In genomic region chr13:103694033-103694432, GRCh38 we compare ENCODE assay signal across 10 cellular contexts.
DNase-seq lines count a peak whose midpoint lies in the region; FAIRE-seq and TF ChIP-seq lines count a peak whose summit lies in the region.
"Had no signal": no experiment of that assay in that cellular context is flagged by ENCODE, and none has a peak within 500 bp of the region (broad histone marks: within the 10 kb centered on the region; RNA-seq: fewer than 3 reads in every experiment).

No MANE protein-coding gene starts in this region.

- no peak overlapping the region for H2BK5ac ChIP-seq in H1 (ENCODE audit: low read depth, low read length)

- H4K91ac ChIP-seq in H1 (replicated peaks; ENCODE audit: insufficient read length, low read length), result no peak overlapping the region

- H2BK120ac ChIP-seq in H1 (replicated peaks; ENCODE audit: low read depth, low read length), result no peak overlapping the region

- H4K5ac ChIP-seq in H1 (ENCODE audit: insufficient read length, low read depth, low read length), result no peak overlapping the region

- no peaks in the 10 kb centered on the region for H3K27me3 ChIP-seq in H1 (replicated peaks in 1 of 4; ENCODE audit: control insufficient read depth in 3 of 4, extremely low read depth in 1 of 4, insufficient read depth in 3 of 4, low read length in 3 of 4)

- no peak overlapping the region for H3K4ac ChIP-seq in H1 (replicated peaks; ENCODE audit: insufficient read length, low read depth, low read length)

- POLR2A ChIA-PET in H1 (lab: Charles Lee; ENCODE audit: partially characterized antibody), result no interaction called here

- H3K14ac ChIP-seq in H1 (ENCODE audit: insufficient read length), result no peak overlapping the region

- no peak overlapping the region for H2AFZ ChIP-seq in H1 (ENCODE audit: low read length)

- H3K4me1 ChIP-seq in H1 (replicated peaks in 1 of 4; ENCODE audit: control insufficient read depth in 3 of 4, insufficient read depth in 4 of 4, low read length in 3 of 4), result peaks cover 0 to 3% (median 1%) of the 10 kb centered on the region in 4 experiments; a peak in 2 of 7 replicates

- no peak overlapping the region for H3K23ac ChIP-seq in H1 (ENCODE audit: insufficient read length)

- TF ChIP-seq RAD21 in H1 (IDR thresholded peaks at IDR 0.05 in 1 of 2, conservative IDR thresholded peaks at IDR 0.05 in 1 of 2; ENCODE audit: low read depth in 2 of 2, low read length in 2 of 2), result no peak

- no peak overlapping the region for H2BK12ac ChIP-seq in H1 (ENCODE audit: low read depth, low read length)

- H3K56ac ChIP-seq in H1 (replicated peaks; ENCODE audit: insufficient read length, low read depth, low read length), result no peak overlapping the region

- H4K8ac ChIP-seq in H1 (ENCODE audit: extremely low read depth, insufficient read depth, low read length), result no peak overlapping the region

- H3K18ac ChIP-seq in H1 (ENCODE audit: extremely low read depth, low read length), result no peak overlapping the region

- no peaks in the 10 kb centered on the region for H3K9me3 ChIP-seq in H1 (ENCODE audit: insufficient read depth in 2 of 2, low read depth in 1 of 2, low read length in 1 of 2)

- H2AK5ac ChIP-seq in H1 (ENCODE audit: low read depth, low read length), result no peak overlapping the region

- TF ChIP-seq EP300 in H1 (IDR thresholded peaks at IDR 0.05; ENCODE audit: borderline replicate concordance in 1 of 2, low read depth in 2 of 2, low read length in 2 of 2), result no peak

- CTCF ChIA-PET in H1 (lab: Charles Lee; ENCODE audit: partially characterized antibody), result no interaction called here

- H3K4me2 ChIP-seq in H1 (ENCODE audit: insufficient read depth in 1 of 2, low read depth in 2 of 2, low read length in 2 of 2), result peak overlapping the region in 1 of 2 experiments; percentile 21; a peak in 2 of 4 replicates

- WGBS in H1 (ENCODE audit: extremely low coverage in 1 of 2, insufficient coverage in 1 of 2, insufficient read length in 1 of 2, insufficient replicate concordance in 2 of 2, low coverage in 1 of 2, low lambda C conversion rate in 2 of 2, missing lambda C conversion rate in 1 of 2), 2 experiments, result 23% methylated on average over 5 of the region's 5 CpGs; no CpG with 5 or more reads in 1 of the 2 experiments

- no peaks in the 10 kb centered on the region for H3K79me1 ChIP-seq in H1 (ENCODE audit: low read depth, low read length)

- peak in 2 of 3 experiments; percentile 31 to 66 for DNase-seq in NCI-H1417 (lab: John Stamatoyannopoulos, UW)
- DNase-seq in NCI-H1417 treated with DMSO at 0.1 percent for 48 hours (lab: John Stamatoyannopoulos, UW), result no peak
- DNase-seq in NCI-H2171 treated with DMSO at 0.1 percent for 48 hours (lab: John Stamatoyannopoulos, UW), result peak; percentile 59
- DNase-seq in H1 (ENCODE audit: low read depth in 1 of 2, low spot score in 2 of 2), result peak in 1 of 2 experiments; percentile 2
- peak; percentile 20 for DNase-seq in myocyte (ENCODE audit: low read depth)
- no peak for DNase-seq in NCI-H2227 treated with DMSO at 0.1 percent for 48 hours (lab: John Stamatoyannopoulos, UW)
- no peak for DNase-seq in AG08396 (ENCODE audit: low spot score)
- DNase-seq in activated effector memory CD4-positive, alpha-beta T cell treated with anti-CD3 and anti-CD28 coated beads, Interleukin-2, amount 50 U/mL, for 16 hours, result no peak
- DNase-seq: 8988T had no signal

- no peaks in the 10 kb centered on the region for H3K79me2 ChIP-seq in H1 (ENCODE audit: control insufficient read depth in 1 of 2, insufficient read depth in 2 of 2, low read length in 2 of 2)

- peak; percentile 81 for FAIRE-seq in H1 (lab: Jason Lieb, UNC)

- H2BK20ac ChIP-seq in H1 (ENCODE audit: low read length), result no peak overlapping the region

- no peak overlapping the region for H2BK15ac ChIP-seq in H1 (ENCODE audit: low read length)

- no peaks in the 10 kb centered on the region for H3K23me2 ChIP-seq in H1 (ENCODE audit: low read depth, low read length)

- no peak overlapping the region for H3K27ac ChIP-seq in H1 (ENCODE audit: low read depth, low read length)
- H3K27ac ChIP-seq: C4-2B had no signal

- no peak for TF ChIP-seq POLR2A in H1 (IDR thresholded peaks at IDR 0.05; ENCODE audit: control extremely low read depth in 1 of 2, low read depth in 2 of 2, low read length in 2 of 2)

- no peaks in the 10 kb centered on the region for H4K20me1 ChIP-seq in H1 (replicated peaks in 1 of 2; ENCODE audit: control insufficient read depth in 1 of 2, insufficient read depth in 2 of 2, low read length in 2 of 2)

- H3K36me3 ChIP-seq in H1 (ENCODE audit: control insufficient read depth in 2 of 4, insufficient read depth in 4 of 4, low read length in 3 of 4), result no peaks in the 10 kb centered on the region

- no peak overlapping the region for H3K9ac ChIP-seq in H1 (replicated peaks in 1 of 4; ENCODE audit: extremely low read depth in 1 of 4, low read depth in 3 of 4, low read length in 3 of 4)

- no peak for TF ChIP-seq CTCF in H1 (IDR thresholded peaks at IDR 0.05; ENCODE audit: control extremely low read depth in 1 of 3, insufficient read depth in 1 of 3, low read depth in 1 of 3, low read length in 3 of 3)

- peak overlapping the region in 1 of 4 experiments; percentile 18; a peak in 1 of 8 replicates for H3K4me3 ChIP-seq in H1 (ENCODE audit: extremely low read depth in 1 of 4, insufficient read depth in 2 of 4, low read depth in 3 of 4, low read length in 4 of 4)

TF ChIP-seq in H1, 55 proteins besides CTCF, POLR2A, EP300 and RAD21:
- TF ChIP-seq MAX (IDR thresholded peaks at IDR 0.05) (0 out of 2 replicates have a peak, but pooled peaks have one; percentile 21), SP1 (IDR thresholded peaks at IDR 0.05; ENCODE audit: low read depth, low read length) (no peak), NRF1 (IDR thresholded peaks at IDR 0.05; ENCODE audit: low read depth, low read length) (no peak), CEBPB (IDR thresholded peaks at IDR 0.05; ENCODE audit: low read depth, low read length) (0 out of 2 replicates have a peak, but pooled peaks have one; percentile 51)

Comparison
In these comparisons a context has a peak if more than half of its experiments do, and no peak if none do; other contexts are left out.
1. DNase-seq: peak in NCI-H1417 (2 of 3), NCI-H2171 treated with DMSO at 0.1 percent for 48 hours (single experiment) and myocyte (single experiment); none in NCI-H1417 treated with DMSO at 0.1 percent for 48 hours (single experiment), NCI-H2227 treated with DMSO at 0.1 percent for 48 hours (single experiment), AG08396 (single experiment) and activated effector memory CD4-positive, alpha-beta T cell treated with anti-CD3 and anti-CD28 coated beads, Interleukin-2, amount 50 U/mL, for 16 hours (single experiment).